Comparison of ENCODE assay signal across 8 cellular contexts in genomic region chr7:98878365-98879197, GRCh38. TPM values are rescaled to one million over a fixed set of nuclear protein-coding genes. Genes with fewer than 3 reads are reported as not detected.
DNase-seq lines count a peak whose midpoint lies in the region; ATAC-seq and TF ChIP-seq lines count a peak whose summit lies in the region.

TSS of gene TRRAP (plus strand) at chr7:98878532. CDS start at chr7:98881151, 2,619 bp downstream.

- H3K36me3 Mint-ChIP-seq in IgD-negative memory B cell, result peaks cover 3% of the 10 kb centered on the region
- peaks cover 4% of the 10 kb centered on the region for H3K36me3 Mint-ChIP-seq in activated naive CD8-positive, alpha-beta T cell treated with anti-CD3 and anti-CD28 coated beads, Interleukin-2, amount 10 ng/mL, durations not matched to agents 7 days and 5 days

- peak in 1 of 2 donors; percentile 73 for TF ChIP-seq EP300 in tibial nerve (IDR thresholded peaks at IDR 0.05)

- no peaks in the 10 kb centered on the region for H3K27me3 ChIP-seq in parathyroid adenoma (ENCODE audit: control insufficient read depth, insufficient read depth, low read length)
- no peaks in the 10 kb centered on the region for H3K27me3 ChIP-seq in tibial nerve

- H3K79me2 ChIP-seq in parathyroid adenoma, result peaks cover 16% of the 10 kb centered on the region

- intact Hi-C loops in Right ventricle myocardium inferior (cut with DNase I), result no loop called here

- H2AFZ ChIP-seq in parathyroid adenoma, result peak within 1 kb of the TSS; percentile 92

- H3K4me1 ChIP-seq in parathyroid adenoma, result peaks cover 5% of the 10 kb centered on the region
- H3K4me1 ChIP-seq in tibial nerve, result peaks cover 0 to 24% (median 10%) of the 10 kb centered on the region in 4 donors

- peaks cover 5 to 16% (median 7%) of the 10 kb centered on the region in 3 donors for H3K4me1 Mint-ChIP-seq in IgD-negative memory B cell
- H3K4me1 Mint-ChIP-seq in activated naive CD8-positive, alpha-beta T cell treated with anti-CD3 and anti-CD28 coated beads, Interleukin-2, amount 10 ng/mL, durations not matched to agents 7 days and 5 days, result peaks cover 13% of the 10 kb centered on the region

- peak within 1 kb of the TSS; percentile 95 for H3K4me2 ChIP-seq in parathyroid adenoma (ENCODE audit: low read length)

- no peaks in the 10 kb centered on the region for H3K9me3 ChIP-seq in SK-N-MC (ENCODE audit: low read depth, low read length)
- H3K9me3 ChIP-seq in parathyroid adenoma (ENCODE audit: control insufficient read depth, low read length), result no peaks in the 10 kb centered on the region
- no peaks in the 10 kb centered on the region for H3K9me3 ChIP-seq in tibial nerve

- ATAC-seq in GM21526 (IDR thresholded peaks at IDR 0.05; ENCODE audit: low FRiP score, unreplicated experiment), result peak; percentile 61
- ATAC-seq in activated naive CD8-positive, alpha-beta T cell treated with anti-CD3 and anti-CD28 coated beads, Interleukin-2, amount 10 ng/mL, durations not matched to agents 7 days and 5 days (ENCODE audit: low read depth), result peak; percentile 64
- ATAC-seq in Right ventricle myocardium inferior, result peak; percentile 91

- H3K27ac ChIP-seq in SK-N-MC, result peak within 1 kb of the TSS; percentile 54; the same call in 1 of the 2 replicates
- H3K27ac ChIP-seq in parathyroid adenoma, result peak within 1 kb of the TSS; percentile 86
- peak within 1 kb of the TSS; percentile 83 to 99 (median 96) for H3K27ac ChIP-seq in tibial nerve

- DNase-seq in Daoy (ENCODE audit: low read depth) (peak; percentile 88), SK-N-MC (ENCODE audit: low read depth, low spot score) (no peak), Right ventricle myocardium inferior (ENCODE audit: missing footprints) (peak; percentile 87), tibial nerve (ENCODE audit: low spot score in 2 of 2) (peak; percentile 28 to 41)
- peak; percentile 89 for DNase-seq in activated naive CD8-positive, alpha-beta T cell treated with anti-CD3 and anti-CD28 coated beads, Interleukin-2, amount 10 ng/mL, durations not matched to agents 7 days and 5 days

- 0 to 1% methylated on average over 33 to 66 of the region's 113 CpGs for WGBS in tibial nerve, 2 donors

- TF ChIP-seq POLR2A in tibial nerve (IDR thresholded peaks at IDR 0.05), result peak in 1 of 2 donors; percentile 19

- H3K4me3 ChIP-seq in SK-N-MC, result peak within 1 kb of the TSS; percentile 90
- H3K4me3 ChIP-seq in parathyroid adenoma (ENCODE audit: low read depth, low read length), result peak within 1 kb of the TSS; percentile 93
- peak within 1 kb of the TSS; percentile 93 to 100 (median 96) for H3K4me3 ChIP-seq in tibial nerve

- H3K9me3 Mint-ChIP-seq in IgD-negative memory B cell, result no peaks in the 10 kb centered on the region
- H3K9me3 Mint-ChIP-seq in activated naive CD8-positive, alpha-beta T cell treated with anti-CD3 and anti-CD28 coated beads, Interleukin-2, amount 10 ng/mL, durations not matched to agents 7 days and 5 days, result no peaks in the 10 kb centered on the region

- H3K27ac Mint-ChIP-seq in IgD-negative memory B cell, result peak within 1 kb of the TSS; percentile 85 to 97 (median 96)
- peak within 1 kb of the TSS; percentile 94 for H3K27ac Mint-ChIP-seq in activated naive CD8-positive, alpha-beta T cell treated with anti-CD3 and anti-CD28 coated beads, Interleukin-2, amount 10 ng/mL, durations not matched to agents 7 days and 5 days

- no peaks in the 10 kb centered on the region for H3K27me3 Mint-ChIP-seq in IgD-negative memory B cell
- H3K27me3 Mint-ChIP-seq in activated naive CD8-positive, alpha-beta T cell treated with anti-CD3 and anti-CD28 coated beads, Interleukin-2, amount 10 ng/mL, durations not matched to agents 7 days and 5 days, result no peaks in the 10 kb centered on the region

- peak within 1 kb of the TSS; percentile 90 to 98 (median 94) for H3K4me3 Mint-ChIP-seq in IgD-negative memory B cell
- peak within 1 kb of the TSS; percentile 91 for H3K4me3 Mint-ChIP-seq in activated naive CD8-positive, alpha-beta T cell treated with anti-CD3 and anti-CD28 coated beads, Interleukin-2, amount 10 ng/mL, durations not matched to agents 7 days and 5 days

- peak within 1 kb of the TSS; percentile 96 for H3K9ac ChIP-seq in SK-N-MC (ENCODE audit: insufficient read length)
- H3K9ac ChIP-seq in parathyroid adenoma, result peak within 1 kb of the TSS; percentile 96

- TF ChIP-seq CTCF in parathyroid adenoma (IDR thresholded peaks at IDR 0.05) (peak; percentile 92), tibial nerve (IDR thresholded peaks at IDR 0.05) (peak; percentile 92 to 97 (median 97))

- POLR2A ChIA-PET in activated naive CD8-positive, alpha-beta T cell treated with anti-CD3 and anti-CD28 coated beads, Interleukin-2, amount 10 ng/mL, durations not matched to agents 7 days and 5 days (lab: Charles Lee), result interaction anchor here (1.1 to 1.2 kb wide), 2 partner anchors 24 to 596 kb away, joined by 3 to 4 read pairs; no protein-coding TSS in a partner anchor

- H3K36me3 ChIP-seq in SK-N-MC (ENCODE audit: insufficient read depth, low read length) (peaks cover 32% of the 10 kb centered on the region), parathyroid adenoma (ENCODE audit: control insufficient read depth, insufficient read depth, low read length) (no peaks in the 10 kb centered on the region), tibial nerve (peaks cover 0 to 28% (median 0%) of the 10 kb centered on the region in 3 donors)

RNA-seq across cellular contexts. Expression of gene TRRAP, which starts in this region (rescaled TPM):
- 14.4 and 17.9 TPM in 2 replicates for total RNA-seq in Daoy (2014; rRNA removed; shearing (Covaris generic))
- polyA plus RNA-seq in IgD-negative memory B cell, result 10.2 TPM
- 10 to 100 TPM; 57.4 to 60.0 TPM for total RNA-seq in activated naive CD8-positive, alpha-beta T cell treated with anti-CD3 and anti-CD28 coated beads, Interleukin-2, amount 10 ng/mL, durations not matched to agents 7 days and 5 days
- total RNA-seq in Right ventricle myocardium inferior (14.3 TPM), tibial nerve (10 to 100 TPM; 34.3 to 52.5 (median 39.5) TPM)
